In the genomic region with DNA sequence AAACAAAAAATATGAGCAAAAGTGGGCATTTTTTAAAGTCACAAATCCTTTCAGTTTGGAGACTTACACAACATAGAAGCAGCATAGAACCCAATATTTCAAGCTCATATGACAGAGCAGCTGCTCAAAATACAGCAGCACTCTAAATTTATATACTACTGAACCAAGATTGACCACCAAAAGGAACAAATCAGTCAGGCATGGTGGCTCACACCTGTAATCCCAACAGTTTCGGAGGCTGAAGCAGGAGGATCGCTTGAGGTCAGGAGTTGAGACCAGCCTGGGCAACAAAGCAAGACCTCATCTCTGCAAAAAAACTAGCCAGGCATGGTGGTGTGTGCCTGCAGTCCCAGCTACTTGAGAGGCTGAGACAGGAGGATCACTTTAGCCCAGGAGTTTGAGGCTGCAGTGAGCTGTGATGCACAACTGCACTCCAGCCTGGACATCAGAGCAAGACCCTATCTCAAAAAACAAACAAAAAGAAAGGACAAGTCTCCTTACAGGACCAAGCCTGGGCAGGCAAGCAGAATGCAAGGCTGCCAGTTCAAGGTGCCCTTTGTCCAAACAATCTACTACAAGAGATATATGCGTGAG, we compare ENCODE assay signal across 23 cellular contexts.
"Had no signal": no experiment of that assay in that cellular context is flagged by ENCODE, and none has a peak within 500 bp of the region (broad histone marks: within the 10 kb centered on the region; RNA-seq: fewer than 3 reads in every experiment).

No MANE protein-coding gene starts in this region.

- H3K27me3 Mint-ChIP-seq: activated B cell treated with CpG ODN at 0.5 μM for 24 hours; brain; stimulated activated memory B cell treated with anti-CD40 and anti-IgM and Interleukin-4, amounts not matched to agents 10 μg/mL and 1 μg/mL and 100 μg/mL, for 72 hours had no signal

- H3K4me3 Mint-ChIP-seq: activated B cell treated with CpG ODN at 0.5 μM for 24 hours; activated CD4-positive, alpha-beta memory T cell treated with anti-CD3 and anti-CD28 coated beads, Interleukin-2, amount 10 ng/mL, durations not matched to agents 7 days and 5 days; activated naive CD8-positive, alpha-beta T cell treated with anti-CD3 and anti-CD28 coated beads, Interleukin-2, amount 10 ng/mL, durations not matched to agents 7 days and 5 days; activated T-cell treated with anti-CD3 and anti-CD28 coated beads, Interleukin-2, amount 50 U/mL, for 24 hours; brain; central memory CD8-positive, alpha-beta T cell; endodermal cell; naive thymus-derived CD4-positive, alpha-beta T cell; stimulated activated memory B cell treated with anti-CD40 and anti-IgM and Interleukin-4, amounts not matched to agents 10 μg/mL and 1 μg/mL and 100 μg/mL, for 72 hours; T-helper 2 cell treated with Interferon-gamma antibody and Interleukin-4, amounts not matched to agents 5 μg/mL and 100 μg/mL, for 36 hours had no signal

- H3K9me3 ChIP-seq: colonic mucosa, spleen, testis, upper lobe of left lung had no signal

- H3K36me3 Mint-ChIP-seq: activated naive CD8-positive, alpha-beta T cell treated with anti-CD3 and anti-CD28 coated beads, Interleukin-2, amount 10 ng/mL, durations not matched to agents 7 days and 5 days; naive thymus-derived CD4-positive, alpha-beta T cell; stimulated activated memory B cell treated with anti-CD40 and anti-IgM and Interleukin-4, amounts not matched to agents 10 μg/mL and 1 μg/mL and 100 μg/mL, for 72 hours had no signal

- H3K4me1 ChIP-seq: colonic mucosa had no signal

- H3K4me3 ChIP-seq: colonic mucosa, spleen, testis, upper lobe of left lung had no signal

- DNase-seq: activated B cell treated with CpG ODN at 0.5 μM for 24 hours; activated CD4-positive, alpha-beta memory T cell treated with anti-CD3 and anti-CD28 coated beads, Interleukin-2, amount 10 ng/mL, durations not matched to agents 7 days and 5 days; activated CD4-positive, alpha-beta T cell treated with anti-CD3 and anti-CD28 coated beads for 4 hours; activated naive CD4-positive, alpha-beta T cell treated with Interleukin-2 at 50 U/mL for 16 hours; activated naive CD8-positive, alpha-beta T cell treated with anti-CD3 and anti-CD28 coated beads, Interleukin-2, amount 10 ng/mL, durations not matched to agents 7 days and 5 days; activated T-cell treated with anti-CD3 and anti-CD28 coated beads, Interleukin-2, amount 50 U/mL, for 24 hours; colonic mucosa; endodermal cell; foreskin fibroblast; mesendoderm; naive thymus-derived CD4-positive, alpha-beta T cell; posterior cingulate gyrus; spleen; stimulated activated CD4-positive, alpha-beta T cell treated with anti-CD3 and anti-CD28 coated beads, Interleukin-4, amount 100 ng/mL, for 4 hours; testis; upper lobe of left lung had no signal

- H3K27me3 ChIP-seq: colonic mucosa, spleen, testis, upper lobe of left lung had no signal

- FAIRE-seq: TTC549 had no signal

- H3K9me3 Mint-ChIP-seq: activated B cell treated with CpG ODN at 0.5 μM for 24 hours; activated CD4-positive, alpha-beta memory T cell treated with anti-CD3 and anti-CD28 coated beads, Interleukin-2, amount 10 ng/mL, durations not matched to agents 7 days and 5 days; activated naive CD8-positive, alpha-beta T cell treated with anti-CD3 and anti-CD28 coated beads, Interleukin-2, amount 10 ng/mL, durations not matched to agents 7 days and 5 days; activated T-cell treated with anti-CD3 and anti-CD28 coated beads, Interleukin-2, amount 50 U/mL, for 24 hours; activated T-helper 2 cell treated with anti-CD3 and anti-CD28 coated beads, Interferon-gamma antibody, Interleukin-2, Interleukin-4, amounts not matched to agents 10 μg/mL and 5 μg/mL and 100 μg/mL, durations not matched to agents 14 hours and 24 hours and 36 hours; brain; central memory CD8-positive, alpha-beta T cell; endodermal cell; stimulated activated memory B cell treated with anti-CD40 and anti-IgM and Interleukin-4, amounts not matched to agents 10 μg/mL and 1 μg/mL and 100 μg/mL, for 72 hours; T-helper 2 cell treated with Interferon-gamma antibody and Interleukin-4, amounts not matched to agents 5 μg/mL and 100 μg/mL, for 36 hours had no signal

- H3K36me3 ChIP-seq: colonic mucosa, spleen, upper lobe of left lung had no signal

- H3K27ac ChIP-seq: colonic mucosa, epithelial cell of prostate, spleen, testis, upper lobe of left lung had no signal

- H3K4me1 Mint-ChIP-seq: activated B cell treated with CpG ODN at 0.5 μM for 24 hours; activated CD4-positive, alpha-beta memory T cell treated with anti-CD3 and anti-CD28 coated beads, Interleukin-2, amount 10 ng/mL, durations not matched to agents 7 days and 5 days; activated naive CD8-positive, alpha-beta T cell treated with anti-CD3 and anti-CD28 coated beads, Interleukin-2, amount 10 ng/mL, durations not matched to agents 7 days and 5 days; central memory CD8-positive, alpha-beta T cell; naive thymus-derived CD4-positive, alpha-beta T cell; stimulated activated memory B cell treated with anti-CD40 and anti-IgM and Interleukin-4, amounts not matched to agents 10 μg/mL and 1 μg/mL and 100 μg/mL, for 72 hours had no signal

- H3K27ac Mint-ChIP-seq: activated B cell treated with CpG ODN at 0.5 μM for 24 hours; activated CD4-positive, alpha-beta memory T cell treated with anti-CD3 and anti-CD28 coated beads, Interleukin-2, amount 10 ng/mL, durations not matched to agents 7 days and 5 days; activated naive CD8-positive, alpha-beta T cell treated with anti-CD3 and anti-CD28 coated beads, Interleukin-2, amount 10 ng/mL, durations not matched to agents 7 days and 5 days; activated T-cell treated with anti-CD3 and anti-CD28 coated beads, Interleukin-2, amount 50 U/mL, for 24 hours; activated T-helper 2 cell treated with anti-CD3 and anti-CD28 coated beads, Interferon-gamma antibody, Interleukin-2, Interleukin-4, amounts not matched to agents 10 μg/mL and 5 μg/mL and 100 μg/mL, durations not matched to agents 14 hours and 24 hours and 36 hours; endodermal cell; naive thymus-derived CD4-positive, alpha-beta T cell; stimulated activated memory B cell treated with anti-CD40 and anti-IgM and Interleukin-4, amounts not matched to agents 10 μg/mL and 1 μg/mL and 100 μg/mL, for 72 hours; T-helper 2 cell treated with Interferon-gamma antibody and Interleukin-4, amounts not matched to agents 5 μg/mL and 100 μg/mL, for 36 hours had no signal
